Comparison of ENCODE assay signal across 10 cellular contexts in the genomic region with DNA sequence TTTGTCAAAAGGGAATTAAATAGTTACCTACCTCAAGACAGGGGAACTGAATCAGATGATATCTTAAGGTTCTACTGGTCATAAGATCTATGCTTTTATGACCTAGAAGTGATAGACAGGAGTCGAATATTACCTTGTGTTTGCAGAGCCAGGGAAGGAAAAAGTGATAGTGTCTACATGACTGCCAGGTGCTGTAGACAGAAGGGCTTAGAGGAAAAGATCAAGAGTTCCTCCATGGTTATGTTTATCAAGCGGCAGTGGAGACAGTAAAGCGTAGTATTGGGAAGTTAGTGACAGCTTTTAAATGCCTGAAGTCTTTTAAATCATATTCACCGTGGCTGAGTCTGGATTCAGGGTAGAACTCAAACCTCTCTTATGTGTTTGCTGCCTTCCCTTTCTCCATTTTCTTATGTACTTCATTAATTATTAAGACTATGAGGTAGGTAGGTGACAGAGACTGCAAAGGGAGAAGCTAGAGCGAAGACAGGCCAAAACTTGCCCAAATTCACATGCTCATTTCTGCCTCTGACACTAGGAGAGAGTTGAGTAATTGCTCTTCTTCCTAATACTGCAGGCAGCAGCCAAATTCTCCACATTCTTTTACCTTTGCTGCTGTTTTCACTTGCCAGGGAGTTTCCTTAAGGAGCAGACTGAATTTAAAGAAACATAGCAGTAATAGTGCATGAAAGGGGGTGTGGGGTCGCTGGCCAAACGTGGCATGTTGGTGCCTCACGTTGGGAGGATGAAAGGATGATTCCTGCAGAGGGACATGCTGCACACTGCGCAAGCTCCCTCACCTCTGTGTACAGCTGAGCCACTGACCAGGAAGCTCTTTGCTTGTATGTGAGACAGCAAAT. TPM values are rescaled to one million over a fixed set of nuclear protein-coding genes. Genes with fewer than 3 reads are reported as not detected.
DNase-seq lines count a peak whose midpoint lies in the region; ATAC-seq and TF ChIP-seq lines count a peak whose summit lies in the region.
"Had no signal": no experiment of that assay in that cellular context is flagged by ENCODE, and none has a peak within 500 bp of the region (broad histone marks: within the 10 kb centered on the region; RNA-seq: fewer than 3 reads in every experiment).

No MANE protein-coding gene starts in this region.

- ATAC-seq in foreskin keratinocyte: peak; percentile 90
- ATAC-seq in GM21423 (IDR thresholded peaks at IDR 0.05; ENCODE audit: unreplicated experiment): no peak
- ATAC-seq in natural killer cell treated with Interleukin-12 subunit alpha and Interleukin-12 subunit beta and Interleukin-15 and Interleukin-18, amount 100 ng/mL, for 72 hours: no peak

- H3K4me3 Mint-ChIP-seq in natural killer cell treated with Interleukin-12 subunit alpha and Interleukin-12 subunit beta and Interleukin-15 and Interleukin-18, amount 100 ng/mL, for 72 hours: no peak overlapping the region

- no peak for TF ChIP-seq POLR2A in prostate gland (IDR thresholded peaks at IDR 0.05)

- peak overlapping the region; percentile 36 for H3K27ac ChIP-seq in SJSA1
- H3K27ac ChIP-seq in foreskin keratinocyte: peak overlapping the region; percentile 51
- H3K27ac ChIP-seq in prostate gland: peak overlapping the region; percentile 20 to 52

- H3K27me3 ChIP-seq in SJSA1 (replicated peaks) (no peaks in the 10 kb centered on the region), foreskin keratinocyte (no peaks in the 10 kb centered on the region), prostate gland (replicated peaks; ENCODE audit: insufficient read depth) (no peaks in the 10 kb centered on the region)

- intact Hi-C loops in prostate gland (cut with DNase I): no loop called here

- TF ChIP-seq CTCF in foreskin keratinocyte (conservative IDR thresholded peaks at IDR 0.05): peak; percentile 5
- no peak for TF ChIP-seq CTCF in prostate gland (IDR thresholded peaks at IDR 0.05)

- no peaks in the 10 kb centered on the region for H3K36me3 Mint-ChIP-seq in natural killer cell treated with Interleukin-12 subunit alpha and Interleukin-12 subunit beta and Interleukin-15 and Interleukin-18, amount 100 ng/mL, for 72 hours

- H3K9me3 Mint-ChIP-seq in natural killer cell treated with Interleukin-12 subunit alpha and Interleukin-12 subunit beta and Interleukin-15 and Interleukin-18, amount 100 ng/mL, for 72 hours: no peaks in the 10 kb centered on the region

- DNase-seq in SJSA1 (ENCODE audit: low read depth in 1 of 2, low spot score in 2 of 2): peak in 1 of 2 experiments; percentile 41
- peak; percentile 89 to 95 for DNase-seq in foreskin keratinocyte
- peak; percentile 62 for DNase-seq in prostate gland (ENCODE audit: low spot score)
- no peak for DNase-seq in DMS79 treated with DMSO at 0.1 percent for 48 hours (lab: John Stamatoyannopoulos, UW)
- no peak for DNase-seq in NCI-H2227 (lab: John Stamatoyannopoulos, UW; ENCODE audit: unreplicated experiment)
- DNase-seq in natural killer cell treated with Interleukin-12 subunit alpha and Interleukin-12 subunit beta and Interleukin-15 and Interleukin-18, amount 100 ng/mL, for 72 hours (ENCODE audit: low spot score): no peak
- DNase-seq: NCI-H1436, RPMI8226 had no signal

- no peak overlapping the region for H3K4me3 ChIP-seq in SJSA1
- H3K4me3 ChIP-seq in prostate gland: no peak overlapping the region

- H3K36me3 ChIP-seq in ES-I3 (ENCODE audit: insufficient read depth, low read length): 0 out of 2 replicates have a peak, but pooled peaks cover 3% of the 10 kb centered on the region
- peaks cover 43% of the 10 kb centered on the region for H3K36me3 ChIP-seq in SJSA1
- no peaks in the 10 kb centered on the region for H3K36me3 ChIP-seq in prostate gland

- H3K27ac Mint-ChIP-seq in natural killer cell treated with Interleukin-12 subunit alpha and Interleukin-12 subunit beta and Interleukin-15 and Interleukin-18, amount 100 ng/mL, for 72 hours: no peak overlapping the region

- peaks cover 12 to 18% of the 10 kb centered on the region in 2 donors for H3K4me1 Mint-ChIP-seq in natural killer cell treated with Interleukin-12 subunit alpha and Interleukin-12 subunit beta and Interleukin-15 and Interleukin-18, amount 100 ng/mL, for 72 hours (ENCODE audit: low read depth in 2 of 2)

- H3K9me3 ChIP-seq in ES-I3 (ENCODE audit: control insufficient read depth, insufficient read depth, low read length): no peaks in the 10 kb centered on the region
- no peaks in the 10 kb centered on the region for H3K9me3 ChIP-seq in SJSA1 (replicated peaks)
- H3K9me3 ChIP-seq in prostate gland: no peaks in the 10 kb centered on the region

- H3K27me3 Mint-ChIP-seq in natural killer cell treated with Interleukin-12 subunit alpha and Interleukin-12 subunit beta and Interleukin-15 and Interleukin-18, amount 100 ng/mL, for 72 hours: no peaks in the 10 kb centered on the region

- peaks cover 89% of the 10 kb centered on the region for H3K4me1 ChIP-seq in ES-I3 (ENCODE audit: insufficient read depth, low read length)
- H3K4me1 ChIP-seq in SJSA1 (replicated peaks): peaks cover 86% of the 10 kb centered on the region
- peaks cover 78% of the 10 kb centered on the region for H3K4me1 ChIP-seq in foreskin keratinocyte
- no peaks in the 10 kb centered on the region for H3K4me1 ChIP-seq in prostate gland (replicated peaks)

- 33% methylated on average over 9 of the region's 9 CpGs for WGBS in prostate gland

- H3K9ac ChIP-seq in ES-I3 (ENCODE audit: low read depth, low read length): 0 out of 2 replicates have a peak overlapping the region, but pooled peaks have one; percentile 2

RNA-seq across cellular contexts. Expression of gene CRIM1, which starts 12.1 kb away (rescaled TPM):
- total RNA-seq in SJSA1 (2014; rRNA removed; shearing (Covaris generic)): 245 and 249 TPM in 2 replicates
- total RNA-seq in foreskin keratinocyte (76.8 and 99.4 TPM in 2 replicates), prostate gland (100 to 1,000 TPM in 1 of 2 donors, 10 to 100 TPM in 1; 55.2 to 101 TPM)
- 11.7 and 19.3 TPM in 2 replicates for polyA plus RNA-seq in foreskin keratinocyte
- total RNA-seq in natural killer cell treated with Interleukin-12 subunit alpha and Interleukin-12 subunit beta and Interleukin-15 and Interleukin-18, amount 100 ng/mL, for 72 hours: 10 to 100 TPM in 1 of 2 donors, 1 to 10 TPM in 1; 6.6 to 13.6 TPM

Comparison
In these comparisons a context has a peak if more than half of its experiments do, and no peak if none do; other contexts are left out.
1. DNase-seq: peak in foreskin keratinocyte (2 of 2) and prostate gland (single experiment); none in DMS79 treated with DMSO at 0.1 percent for 48 hours (single experiment), NCI-H2227 (single experiment) and natural killer cell treated with Interleukin-12 subunit alpha and Interleukin-12 subunit beta and Interleukin-15 and Interleukin-18, amount 100 ng/mL, for 72 hours (single experiment).
2. Peak in every context shown above with its lines, with median percentiles within 50 percentile points of each other: H3K27ac ChIP-seq.